ENCODE assay signal across 1 cellular context in genomic region chr7:127667751-127668530, GRCh38.
TF ChIP-seq lines count a peak whose summit lies in the region.

No MANE protein-coding gene starts in this region.

TF ChIP-seq in endothelial cell of umbilical vein, 7 proteins besides CTCF, POLR2A, EP300 and RAD21:
- TF ChIP-seq FOS (IDR thresholded peaks at IDR 0.05; ENCODE audit: borderline replicate concordance, insufficient read depth, low read length) (peak; percentile 36), JUN (IDR thresholded peaks at IDR 0.05; ENCODE audit: borderline replicate concordance, insufficient read depth, insufficient read length, low read depth) (no peak), MAX (IDR thresholded peaks at IDR 0.05; ENCODE audit: insufficient read depth, insufficient read length) (no peak)
TF ChIP-seq in endothelial cell of umbilical vein: peak in this region for 1.
